Comparison of ENCODE assay signal across 12 cellular contexts in genomic region chr9:95089257-95089873, GRCh38.
A peak's percentile ranks its signal among the peaks of the same experiment; 100 is the strongest.
DNase-seq lines count a peak whose midpoint lies in the region; ATAC-seq and TF ChIP-seq lines count a peak whose summit lies in the region.
"Had no signal": no experiment of that assay in that cellular context is flagged by ENCODE, and none has a peak within 500 bp of the region (broad histone marks: within the 10 kb centered on the region; RNA-seq: fewer than 3 reads in every experiment).

No MANE protein-coding gene starts in this region.

- TF ChIP-seq CTCF in Panc1 (IDR thresholded peaks at IDR 0.05) (no peak), coronary artery (IDR thresholded peaks at IDR 0.05) (no peak), nephron (IDR thresholded peaks at IDR 0.05; ENCODE audit: unreplicated experiment in 3 of 3) (no peak), thyroid gland (IDR thresholded peaks at IDR 0.05) (no peak)

- no peak overlapping the region for H3K4me3 ChIP-seq in Panc1 (ENCODE audit: low read depth in 2 of 2, low read length in 2 of 2)
- H3K4me3 ChIP-seq in coronary artery, result no peak overlapping the region
- H3K4me3 ChIP-seq in thyroid gland (replicated peaks in 1 of 3), result no peak overlapping the region

- H3K36me3 ChIP-seq in Panc1 (ENCODE audit: control insufficient read depth, insufficient read depth, low read length) (no peaks in the 10 kb centered on the region), thyroid gland (peaks cover 16 to 29% of the 10 kb centered on the region in 2 donors)

- no peak for TF ChIP-seq POLR2A in thyroid gland (IDR thresholded peaks at IDR 0.05)

- no peaks in the 10 kb centered on the region for H3K27me3 Mint-ChIP-seq in nephron (ENCODE audit: low read depth)
- H3K27me3 Mint-ChIP-seq: activated B cell treated with CpG ODN at 0.5 μM for 24 hours; naive thymus-derived CD8-positive, alpha-beta T cell had no signal

- no peak for DNase-seq in Panc1 (ENCODE audit: low read depth, low spot score)
- no peak for DNase-seq in coronary artery (ENCODE audit: low spot score)
- DNase-seq in thyroid gland, result peak in 1 of 2 donors; percentile 7
- DNase-seq in AG20443 (ENCODE audit: low spot score), result no peak
- DNase-seq: activated B cell treated with CpG ODN at 0.5 μM for 24 hours; activated T-cell treated with anti-CD3 and anti-CD28 coated beads, Interleukin-2, amount 50 U/mL, for 1 hour; SHP77; stimulated activated naive CD4-positive, alpha-beta T cell treated with Interleukin-2 at 50 U/mL for 16 hours had no signal

- no peak for ATAC-seq in Panc1
- no peak for ATAC-seq in activated CD4-positive, CD25-positive, alpha-beta regulatory T cell treated with anti-CD3 and anti-CD28 coated beads, Interleukin-2, amount 50 U/mL, for 24 hours
- no peak for ATAC-seq in GM18858 (IDR thresholded peaks at IDR 0.05; ENCODE audit: unreplicated experiment)
- ATAC-seq: naive thymus-derived CD8-positive, alpha-beta T cell had no signal

- H3K4me1 ChIP-seq in Panc1 (ENCODE audit: control insufficient read depth, insufficient read depth, low read length) (peaks cover 57% of the 10 kb centered on the region), thyroid gland (peaks cover 39 to 65% of the 10 kb centered on the region in 2 donors)

- BruUV-seq in Panc1 (replicated peaks; lab: Mats Ljungman, UMichigan), result no TSS peak

- intact Hi-C loops in Panc1 (cut with micrococcal nuclease; ENCODE audit: unreplicated experiment) (no loop called here), thyroid gland (cut with DNase I) (no loop called here)

- no peaks in the 10 kb centered on the region for H3K9me3 ChIP-seq in Panc1 (ENCODE audit: control insufficient read depth, insufficient read depth, low read depth, low read length)
- H3K9me3 ChIP-seq in thyroid gland, result no peaks in the 10 kb centered on the region

- H3K9me3 Mint-ChIP-seq in nephron, result no peaks in the 10 kb centered on the region
- H3K9me3 Mint-ChIP-seq: activated B cell treated with CpG ODN at 0.5 μM for 24 hours; naive thymus-derived CD8-positive, alpha-beta T cell had no signal

- peak overlapping the region; percentile 61 for H3K27ac ChIP-seq in Panc1 (ENCODE audit: low read length)
- peak overlapping the region; percentile 89 to 96 for H3K27ac ChIP-seq in coronary artery
- peak overlapping the region; percentile 87 to 93 (median 91) for H3K27ac ChIP-seq in thyroid gland

- peak overlapping the region; percentile 43 to 92 (median 81) for H3K27ac Mint-ChIP-seq in nephron
- H3K27ac Mint-ChIP-seq: activated B cell treated with CpG ODN at 0.5 μM for 24 hours; naive thymus-derived CD8-positive, alpha-beta T cell had no signal

- peaks cover 78% of the 10 kb centered on the region for H3K4me1 Mint-ChIP-seq in nephron

- WGBS in thyroid gland, 2 donors, result 86 to 88% methylated on average over 9 to 14 of the region's 14 CpGs

- CTCF ChIA-PET in Panc1 (lab: Charles Lee), result interaction anchor here (0.6 kb wide), 1 partner anchor 232 kb away, joined by 5 read pairs; no protein-coding TSS in a partner anchor

- H3K36me3 Mint-ChIP-seq in nephron (ENCODE audit: low read depth), result peaks cover 39% of the 10 kb centered on the region

- no peaks in the 10 kb centered on the region for H3K27me3 ChIP-seq in Panc1 (ENCODE audit: control insufficient read depth, insufficient read depth, low read length)
- no peaks in the 10 kb centered on the region for H3K27me3 ChIP-seq in thyroid gland

- in situ Hi-C loops in Panc1 (cut with HindIII; ENCODE audit: low pct_unique_long_range_greater_than_20kb, low sequenced_read_pairs), result no loop called here

- H3K4me3 Mint-ChIP-seq in nephron, result no peak overlapping the region
- H3K4me3 Mint-ChIP-seq: activated B cell treated with CpG ODN at 0.5 μM for 24 hours had no signal

- POLR2A ChIA-PET in Panc1 (lab: Charles Lee), result interaction anchor here (0.6 to 1.0 kb wide), 2 partner anchors 8 to 334 kb away, joined by 3 to 7 read pairs; no protein-coding TSS in a partner anchor
